ENCODE assay signal across 8 cellular contexts in the genomic region with DNA sequence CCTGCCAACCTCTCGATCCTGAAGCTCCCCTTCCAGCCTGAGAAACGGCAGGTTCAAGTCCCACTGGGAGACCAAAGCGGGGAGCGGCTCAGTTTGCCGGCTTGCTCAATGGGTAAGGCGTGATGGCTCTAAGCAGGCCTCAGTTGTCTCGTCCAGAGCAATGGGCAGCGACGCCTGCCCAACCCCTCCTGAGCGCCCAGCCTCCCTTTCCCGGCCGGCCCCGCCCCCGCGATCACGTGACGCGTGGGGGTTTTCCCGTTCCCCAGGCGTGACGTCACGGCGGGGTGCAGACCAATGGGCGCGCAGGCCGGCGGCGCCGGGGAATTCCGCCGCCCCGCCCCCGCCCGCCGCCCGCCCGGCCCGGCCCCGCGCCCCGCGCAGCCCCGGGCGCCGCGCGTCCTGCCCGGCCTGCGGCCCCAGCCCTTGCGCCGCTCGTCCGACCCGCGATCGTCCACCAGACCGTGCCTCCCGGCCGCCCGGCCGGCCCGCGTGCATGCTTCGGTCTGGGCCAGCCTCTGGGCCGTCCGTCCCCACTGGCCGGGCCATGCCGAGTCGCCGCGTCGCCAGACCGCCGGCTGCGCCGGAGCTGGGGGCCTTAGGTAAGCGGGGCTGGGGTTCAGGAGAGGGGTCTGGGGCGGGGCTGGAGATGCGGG. TPM values are rescaled to one million over a fixed set of nuclear protein-coding genes. Genes with fewer than 3 reads are reported as not detected.
A peak's percentile ranks its signal among the peaks of the same experiment; 100 is the strongest.
DNase-seq lines count a peak whose midpoint lies in the region; ATAC-seq and TF ChIP-seq lines count a peak whose summit lies in the region.

RELB (plus strand) TSS at position 378 of the 653 bp plus-strand sequence; CDS start at position 494, 116 bp downstream.

- peaks cover 10% of the 10 kb centered on the region for H3K4me1 ChIP-seq in upper lobe of right lung

- H3K36me3 ChIP-seq in upper lobe of right lung = peaks cover 2% of the 10 kb centered on the region

- peaks cover 20% of the 10 kb centered on the region for H3K4me1 Mint-ChIP-seq in T-helper 1 cell treated with Interleukin-12 subunit alpha and Interleukin-12 subunit beta and Interleukin-4 antibody, amounts not matched to agents 30 μg/mL and 1 μg/mL, for 36 hours (ENCODE audit: low read depth)
- H3K4me1 Mint-ChIP-seq in progenitor cell of endocrine pancreas (ENCODE audit: low read depth) = peaks cover 1% of the 10 kb centered on the region

- peaks cover 9% of the 10 kb centered on the region for H3K36me3 Mint-ChIP-seq in T-helper 1 cell treated with Interleukin-12 subunit alpha and Interleukin-12 subunit beta and Interleukin-4 antibody, amounts not matched to agents 30 μg/mL and 1 μg/mL, for 36 hours (ENCODE audit: low read depth)
- no peaks in the 10 kb centered on the region for H3K36me3 Mint-ChIP-seq in progenitor cell of endocrine pancreas (ENCODE audit: insufficient read depth)

- no peaks in the 10 kb centered on the region for H3K27me3 Mint-ChIP-seq in T-helper 1 cell treated with Interleukin-12 subunit alpha and Interleukin-12 subunit beta and Interleukin-4 antibody, amounts not matched to agents 30 μg/mL and 1 μg/mL, for 36 hours (ENCODE audit: low read depth)
- H3K27me3 Mint-ChIP-seq in progenitor cell of endocrine pancreas = peaks cover 4% of the 10 kb centered on the region

- no peak for TF ChIP-seq CTCF in GM12875 (IDR thresholded peaks at IDR 0.05; ENCODE audit: borderline replicate concordance, insufficient read depth, low read depth, low read length)
- no peak for TF ChIP-seq CTCF in progenitor cell of endocrine pancreas (IDR thresholded peaks at IDR 0.05; ENCODE audit: unreplicated experiment)
- TF ChIP-seq CTCF in upper lobe of right lung (IDR thresholded peaks at IDR 0.05) = no peak

- peak within 1 kb of the TSS; percentile 100 for H3K27ac Mint-ChIP-seq in T-helper 1 cell treated with Interleukin-12 subunit alpha and Interleukin-12 subunit beta and Interleukin-4 antibody, amounts not matched to agents 30 μg/mL and 1 μg/mL, for 36 hours
- peak within 1 kb of the TSS; percentile 99 for H3K27ac Mint-ChIP-seq in progenitor cell of endocrine pancreas

- peak; percentile 35 for ATAC-seq in HG02623 (IDR thresholded peaks at IDR 0.05; ENCODE audit: unreplicated experiment)
- peak; percentile 64 to 79 for ATAC-seq in left cardiac atrium
- peak; percentile 64 for ATAC-seq in upper lobe of right lung

- no peaks in the 10 kb centered on the region for H3K9me3 Mint-ChIP-seq in T-helper 1 cell treated with Interleukin-12 subunit alpha and Interleukin-12 subunit beta and Interleukin-4 antibody, amounts not matched to agents 30 μg/mL and 1 μg/mL, for 36 hours
- H3K9me3 Mint-ChIP-seq in progenitor cell of endocrine pancreas (ENCODE audit: low read depth) = no peaks in the 10 kb centered on the region

- no peaks in the 10 kb centered on the region for H3K9me3 ChIP-seq in upper lobe of right lung

- peak; percentile 81 for DNase-seq in NCI-H1105 (lab: John Stamatoyannopoulos, UW)
- peak; percentile 72 for DNase-seq in amniotic epithelial cell (ENCODE audit: low read depth)
- peak; percentile 97 for DNase-seq in left cardiac atrium
- DNase-seq in progenitor cell of endocrine pancreas (ENCODE audit: low spot score, unreplicated experiment) = peak; percentile 93
- DNase-seq in upper lobe of right lung = peak; percentile 98

- peak within 1 kb of the TSS; percentile 92 for H3K27ac ChIP-seq in upper lobe of right lung

- H3K4me3 ChIP-seq in GM12875 (ENCODE audit: low read depth, low read length) (peak within 1 kb of the TSS; percentile 75), upper lobe of right lung (peak within 1 kb of the TSS; percentile 76)

- H3K27me3 ChIP-seq in upper lobe of right lung = no peaks in the 10 kb centered on the region

- peak within 1 kb of the TSS; percentile 95 for H3K4me3 Mint-ChIP-seq in T-helper 1 cell treated with Interleukin-12 subunit alpha and Interleukin-12 subunit beta and Interleukin-4 antibody, amounts not matched to agents 30 μg/mL and 1 μg/mL, for 36 hours
- peak within 1 kb of the TSS; percentile 91 for H3K4me3 Mint-ChIP-seq in progenitor cell of endocrine pancreas (ENCODE audit: low read depth)

- intact Hi-C loops in left cardiac atrium (cut with DNase I) (no loop called here), upper lobe of right lung (cut with DNase I) (no loop called here)

RNA-seq across cellular contexts. Expression of gene RELB, which starts in this region (rescaled TPM):
- 10 to 100 TPM in 1 of 2 donors, 1 to 10 TPM in 1; 4.4 to 10.7 TPM for total RNA-seq in left cardiac atrium
- 6.2 and 6.8 TPM in 2 replicates for total RNA-seq in progenitor cell of endocrine pancreas
- total RNA-seq in upper lobe of right lung = 17.5 TPM

Comparison
In these comparisons a context has a peak if more than half of its experiments do, and no peak if none do; other contexts are left out.
1. Peak in every context shown above with its lines: DNase-seq, ATAC-seq, H3K4me3 ChIP-seq and H3K27ac ChIP-seq.